In genomic region chr18:5894215-5894612, GRCh38 we compare ENCODE assay signal across 11 cellular contexts. TPM values are rescaled to one million over a fixed set of nuclear protein-coding genes. Genes with fewer than 3 reads are reported as not detected.
A peak's percentile ranks its signal among the peaks of the same experiment; 100 is the strongest.
DNase-seq lines count a peak whose midpoint lies in the region; ATAC-seq and TF ChIP-seq lines count a peak whose summit lies in the region.
"Had no signal": no experiment of that assay in that cellular context is flagged by ENCODE, and none has a peak within 500 bp of the region (broad histone marks: within the 10 kb centered on the region; RNA-seq: fewer than 3 reads in every experiment).

No MANE protein-coding gene starts in this region.

- no peaks in the 10 kb centered on the region for H3K9me3 ChIP-seq in naive thymus-derived CD4-positive, alpha-beta T cell (ENCODE audit: control insufficient read depth in 2 of 3, low read length in 3 of 3)

- no peaks in the 10 kb centered on the region for H3K9me3 Mint-ChIP-seq in stimulated activated naive CD8-positive, alpha-beta T cell treated with anti-CD3 and anti-CD28 coated beads, Interleukin-15, Interleukin-2, amounts not matched to agents 100 ng/mL and 50 ng/mL, for 24 hours
- H3K9me3 Mint-ChIP-seq in naive thymus-derived CD4-positive, alpha-beta T cell: peaks cover 0 to 2% (median 0%) of the 10 kb centered on the region in 11 donors

- ATAC-seq in stimulated activated naive CD8-positive, alpha-beta T cell treated with anti-CD3 and anti-CD28 coated beads, Interleukin-15, Interleukin-2, amounts not matched to agents 100 U/mL and 50 U/mL, for 24 hours: no peak
- ATAC-seq in naive thymus-derived CD4-positive, alpha-beta T cell: no peak
- no peak for ATAC-seq in GM18511 (IDR thresholded peaks at IDR 0.05; ENCODE audit: unreplicated experiment)
- ATAC-seq in GM19397 (IDR thresholded peaks at IDR 0.05; ENCODE audit: unreplicated experiment): no peak
- ATAC-seq in HG03521 (IDR thresholded peaks at IDR 0.05; ENCODE audit: unreplicated experiment): no peak
- ATAC-seq: left colon had no signal

- 14% methylated on average over 8 of the region's 8 CpGs for WGBS in urinary bladder

- H3K27ac ChIP-seq in dorsolateral prefrontal cortex: peak overlapping the region in 54 of 59 donors; percentile 13 to 89 (median 74)
- H3K27ac ChIP-seq in naive thymus-derived CD4-positive, alpha-beta T cell (ENCODE audit: low read depth, low read length): no peak overlapping the region
- no peak overlapping the region for H3K27ac ChIP-seq in urinary bladder (ENCODE audit: low read depth)

- peak overlapping the region; percentile 52 to 80 (median 68) for H3K4me3 ChIP-seq in dorsolateral prefrontal cortex
- no peak overlapping the region for H3K4me3 ChIP-seq in naive thymus-derived CD4-positive, alpha-beta T cell (ENCODE audit: low read length)
- H3K4me3 ChIP-seq in urinary bladder (ENCODE audit: low read depth, low read length): peak overlapping the region; percentile 69

- H3K4me1 Mint-ChIP-seq in stimulated activated naive CD8-positive, alpha-beta T cell treated with anti-CD3 and anti-CD28 coated beads, Interleukin-15, Interleukin-2, amounts not matched to agents 100 ng/mL and 50 ng/mL, for 24 hours (ENCODE audit: low read depth): peaks cover 9% of the 10 kb centered on the region
- peaks cover 0 to 23% (median 12%) of the 10 kb centered on the region in 7 donors for H3K4me1 Mint-ChIP-seq in naive thymus-derived CD4-positive, alpha-beta T cell

- CTCF ChIA-PET in naive thymus-derived CD4-positive, alpha-beta T cell (lab: Charles Lee): interaction anchor here (1.3 kb wide), 1 partner anchor 821 kb away, joined by 3 read pairs; no protein-coding TSS in a partner anchor

- DNase-seq in stimulated activated naive CD8-positive, alpha-beta T cell treated with anti-CD3 and anti-CD28 coated beads, Interleukin-15, Interleukin-2, amounts not matched to agents 100 U/mL and 50 U/mL, for 24 hours: no peak
- DNase-seq in dorsolateral prefrontal cortex: no peak
- DNase-seq in naive thymus-derived CD4-positive, alpha-beta T cell: no peak

- H3K27me3 ChIP-seq in dorsolateral prefrontal cortex: peaks cover 0 to 45% (median 13%) of the 10 kb centered on the region in 45 donors
- H3K27me3 ChIP-seq in naive thymus-derived CD4-positive, alpha-beta T cell (ENCODE audit: control insufficient read depth in 2 of 2, insufficient read depth in 2 of 2, low read length in 2 of 2): peaks cover 3% of the 10 kb centered on the region in 2 donors

- H3K4me1 ChIP-seq in naive thymus-derived CD4-positive, alpha-beta T cell (ENCODE audit: control insufficient read depth in 2 of 2, insufficient read depth in 2 of 2, low read length in 2 of 2): peaks cover 0 to 4% of the 10 kb centered on the region in 2 donors
- H3K4me1 ChIP-seq in urinary bladder (ENCODE audit: insufficient read depth): no peaks in the 10 kb centered on the region

- H3K27ac Mint-ChIP-seq in stimulated activated naive CD8-positive, alpha-beta T cell treated with anti-CD3 and anti-CD28 coated beads, Interleukin-15, Interleukin-2, amounts not matched to agents 100 ng/mL and 50 ng/mL, for 24 hours: no peak overlapping the region
- no peak overlapping the region for H3K27ac Mint-ChIP-seq in naive thymus-derived CD4-positive, alpha-beta T cell

- intact Hi-C loops in dorsolateral prefrontal cortex (cut with DNase I): loop anchor here (5.0 kb wide), 2 partner anchors 78 to 518 kb away; partner anchors contain the start of gene L3MBTL4 (in 1 of the 2)
- intact Hi-C loops in naive thymus-derived CD4-positive, alpha-beta T cell (cut with micrococcal nuclease): no loop called here

- H3K36me3 ChIP-seq in naive thymus-derived CD4-positive, alpha-beta T cell (ENCODE audit: control insufficient read depth in 2 of 3, insufficient read depth in 3 of 3, low read length in 3 of 3): no peaks in the 10 kb centered on the region
- H3K36me3 ChIP-seq in urinary bladder (ENCODE audit: insufficient read depth): no peaks in the 10 kb centered on the region

- peaks cover 73% of the 10 kb centered on the region for H3K27me3 Mint-ChIP-seq in stimulated activated naive CD8-positive, alpha-beta T cell treated with anti-CD3 and anti-CD28 coated beads, Interleukin-15, Interleukin-2, amounts not matched to agents 100 ng/mL and 50 ng/mL, for 24 hours
- H3K27me3 Mint-ChIP-seq in naive thymus-derived CD4-positive, alpha-beta T cell: peaks cover 66 to 78% (median 71%) of the 10 kb centered on the region in 5 donors

- POLR2A ChIA-PET in naive thymus-derived CD4-positive, alpha-beta T cell (lab: Charles Lee): no interaction called here

- peak overlapping the region; percentile 43 for H3K4me3 Mint-ChIP-seq in stimulated activated naive CD8-positive, alpha-beta T cell treated with anti-CD3 and anti-CD28 coated beads, Interleukin-15, Interleukin-2, amounts not matched to agents 100 ng/mL and 50 ng/mL, for 24 hours
- H3K4me3 Mint-ChIP-seq in naive thymus-derived CD4-positive, alpha-beta T cell: peak overlapping the region in 9 of 10 donors; percentile 29 to 86 (median 70)

- no peaks in the 10 kb centered on the region for H3K36me3 Mint-ChIP-seq in stimulated activated naive CD8-positive, alpha-beta T cell treated with anti-CD3 and anti-CD28 coated beads, Interleukin-15, Interleukin-2, amounts not matched to agents 100 ng/mL and 50 ng/mL, for 24 hours (ENCODE audit: low read depth)
- H3K36me3 Mint-ChIP-seq in naive thymus-derived CD4-positive, alpha-beta T cell: no peaks in the 10 kb centered on the region

- no peak for TF ChIP-seq CTCF in dorsolateral prefrontal cortex (IDR thresholded peaks at IDR 0.05 in 54 of 56, conservative IDR thresholded peaks at IDR 0.05 in 2 of 56; ENCODE audit: low read depth in 1 of 56, partially characterized antibody in 56 of 56)

RNA-seq across cellular contexts. Expression of gene TMEM200C, which starts 1.1 kb away (rescaled TPM):
- total RNA-seq in dorsolateral prefrontal cortex (10 to 100 TPM in 90 of 120 experiments, 1 to 10 TPM in 30; 4.5 to 22.7 (median 12.0) TPM), urinary bladder (2.2 TPM)
- total RNA-seq in naive thymus-derived CD4-positive, alpha-beta T cell: not detected
- polyA plus RNA-seq in naive thymus-derived CD4-positive, alpha-beta T cell: not detected
- 1.3 TPM for polyA plus RNA-seq in urinary bladder
- total RNA-seq: OCI-LY7, subcutaneous adipose tissue had no signal

Comparison
In these comparisons a context has a peak if more than half of its experiments do, and no peak if none do; other contexts are left out.
1. H3K27ac ChIP-seq: peak in dorsolateral prefrontal cortex (54 of 59); none in naive thymus-derived CD4-positive, alpha-beta T cell (single experiment) and urinary bladder (single experiment).
2. intact Hi-C loops: an anchor here in dorsolateral prefrontal cortex (5.0 kb wide); none called in naive thymus-derived CD4-positive, alpha-beta T cell.